ENCODE assay signal across 8 cellular contexts in genomic region chr11:29159552-29160465, GRCh38.
DNase-seq lines count a peak whose midpoint lies in the region; ATAC-seq, FAIRE-seq and TF ChIP-seq lines count a peak whose summit lies in the region.

No MANE protein-coding gene starts in this region.

- H3K4me1 ChIP-seq in astrocyte (ENCODE audit: insufficient read depth, low read length) (peaks cover 10% of the 10 kb centered on the region), gastrocnemius medialis (no peaks in the 10 kb centered on the region)

- ATAC-seq in HG02943 (IDR thresholded peaks at IDR 0.05; ENCODE audit: low read depth, unreplicated experiment) (peak; percentile 63), left colon (peak; percentile 91), gastrocnemius medialis (no peak)
- no peak for ATAC-seq in stimulated activated effector memory CD8-positive, alpha-beta T cell treated with anti-CD3 and anti-CD28 coated beads, Interleukin-12 subunit alpha, Interleukin-12 subunit beta, amount 100 ng/mL, for 72 hours

- peak overlapping the region; percentile 19 for H2AFZ ChIP-seq in astrocyte (ENCODE audit: low read depth, low read length)

- peak overlapping the region; percentile 8 for H3K27ac Mint-ChIP-seq in astrocyte (ENCODE audit: unreplicated experiment)
- H3K27ac Mint-ChIP-seq in stimulated activated effector memory CD8-positive, alpha-beta T cell treated with anti-CD3 and anti-CD28 coated beads, Interleukin-12 subunit alpha, Interleukin-12 subunit beta, amount 100 ng/mL, for 72 hours = no peak overlapping the region

- FAIRE-seq in GM18507 (lab: Jason Lieb, UNC) (peak; percentile 38), astrocyte (lab: Jason Lieb, UNC) (peak; percentile 47)

- DNase-seq in Ammon's horn (ENCODE audit: low spot score) = peak; percentile 48
- DNase-seq in GM18507 (ENCODE audit: extremely low spot score, insufficient read length, low read depth) = no peak
- peak; percentile 52 for DNase-seq in NCI-H2029 (lab: John Stamatoyannopoulos, UW)
- DNase-seq in astrocyte (ENCODE audit: low read depth) = peak; percentile 59
- DNase-seq in left colon = peak; percentile 18 to 28
- DNase-seq in gastrocnemius medialis = no peak
- DNase-seq in stimulated activated effector memory CD8-positive, alpha-beta T cell treated with anti-CD3 and anti-CD28 coated beads, Interleukin-12 subunit alpha, Interleukin-12 subunit beta, amount 100 ng/mL, for 72 hours (ENCODE audit: low spot score in 2 of 2) = no peak

- H3K27ac ChIP-seq in astrocyte (ENCODE audit: low read depth, low read length) = peak overlapping the region; percentile 1
- H3K27ac ChIP-seq in gastrocnemius medialis = no peak overlapping the region

- no peak overlapping the region for H3K9ac ChIP-seq in astrocyte (ENCODE audit: low read length)

- H3K4me3 ChIP-seq in astrocyte (ENCODE audit: insufficient read depth, low read depth, low read length) (no peak overlapping the region), gastrocnemius medialis (no peak overlapping the region)

- H3K9me3 Mint-ChIP-seq in astrocyte (ENCODE audit: unreplicated experiment) = no peaks in the 10 kb centered on the region
- peaks cover 9% of the 10 kb centered on the region for H3K9me3 Mint-ChIP-seq in stimulated activated effector memory CD8-positive, alpha-beta T cell treated with anti-CD3 and anti-CD28 coated beads, Interleukin-12 subunit alpha, Interleukin-12 subunit beta, amount 100 ng/mL, for 72 hours

- peaks cover 15% of the 10 kb centered on the region for H3K4me1 Mint-ChIP-seq in astrocyte (ENCODE audit: low read depth, unreplicated experiment)
- H3K4me1 Mint-ChIP-seq in stimulated activated effector memory CD8-positive, alpha-beta T cell treated with anti-CD3 and anti-CD28 coated beads, Interleukin-12 subunit alpha, Interleukin-12 subunit beta, amount 100 ng/mL, for 72 hours = no peaks in the 10 kb centered on the region

- in situ Hi-C loops in gastrocnemius medialis (cut with MboI; ENCODE audit: low sequenced_read_pairs in 4 of 4) = no loop called here

- H3K9me3 ChIP-seq in astrocyte (ENCODE audit: insufficient read depth, low read depth, low read length) = no peaks in the 10 kb centered on the region
- H3K9me3 ChIP-seq in gastrocnemius medialis = no peaks in the 10 kb centered on the region

- H3K79me2 ChIP-seq in astrocyte (ENCODE audit: insufficient read depth, low read length) = no peaks in the 10 kb centered on the region

- peak overlapping the region; percentile 30 for H3K4me3 Mint-ChIP-seq in astrocyte (ENCODE audit: unreplicated experiment)
- H3K4me3 Mint-ChIP-seq in stimulated activated effector memory CD8-positive, alpha-beta T cell treated with anti-CD3 and anti-CD28 coated beads, Interleukin-12 subunit alpha, Interleukin-12 subunit beta, amount 100 ng/mL, for 72 hours = no peak overlapping the region

- H3K36me3 ChIP-seq in astrocyte (ENCODE audit: insufficient read depth, low read length) (no peaks in the 10 kb centered on the region), gastrocnemius medialis (no peaks in the 10 kb centered on the region)

- peak; percentile 69 for TF ChIP-seq CTCF in astrocyte (IDR thresholded peaks at IDR 0.05; ENCODE audit: insufficient read depth, low read depth, low read length)
- TF ChIP-seq CTCF in gastrocnemius medialis (IDR thresholded peaks at IDR 0.05 in 4 of 5, conservative IDR thresholded peaks at IDR 0.05 in 1 of 5) = no peak

- H3K36me3 Mint-ChIP-seq in astrocyte (ENCODE audit: low read depth, unreplicated experiment) = no peaks in the 10 kb centered on the region
- H3K36me3 Mint-ChIP-seq in stimulated activated effector memory CD8-positive, alpha-beta T cell treated with anti-CD3 and anti-CD28 coated beads, Interleukin-12 subunit alpha, Interleukin-12 subunit beta, amount 100 ng/mL, for 72 hours = no peaks in the 10 kb centered on the region

- intact Hi-C loops in left colon (cut with DNase I, micrococcal nuclease) (no loop called here), gastrocnemius medialis (cut with DNase I; ENCODE audit: low total_unique reads) (no loop called here)

- H3K27me3 Mint-ChIP-seq in astrocyte (ENCODE audit: low read depth, unreplicated experiment) = no peaks in the 10 kb centered on the region

- H3K27me3 ChIP-seq in astrocyte (ENCODE audit: insufficient read depth, low read length) (no peaks in the 10 kb centered on the region), gastrocnemius medialis (no peaks in the 10 kb centered on the region)

- H3K4me2 ChIP-seq in astrocyte (ENCODE audit: low read length) = no peak overlapping the region

- no peaks in the 10 kb centered on the region for H4K20me1 ChIP-seq in astrocyte (ENCODE audit: insufficient read depth, low read length)

- no peak for TF ChIP-seq POLR2A in gastrocnemius medialis (IDR thresholded peaks at IDR 0.05)

Comparison
In these comparisons a context has a peak if more than half of its experiments do, and no peak if none do; other contexts are left out.
1. DNase-seq: peak in Ammon's horn (single experiment), NCI-H2029 (single experiment), astrocyte (single experiment) and left colon (2 of 2); none in GM18507 (single experiment), gastrocnemius medialis (0 of 2) and stimulated activated effector memory CD8-positive, alpha-beta T cell treated with anti-CD3 and anti-CD28 coated beads, Interleukin-12 subunit alpha, Interleukin-12 subunit beta, amount 100 ng/mL, for 72 hours (0 of 2).
2. ATAC-seq: peak in HG02943 (single experiment) and left colon (single experiment); none in gastrocnemius medialis (0 of 2) and stimulated activated effector memory CD8-positive, alpha-beta T cell treated with anti-CD3 and anti-CD28 coated beads, Interleukin-12 subunit alpha, Interleukin-12 subunit beta, amount 100 ng/mL, for 72 hours (single experiment).